11 cellular contexts compared by ENCODE assay signal in the genomic region with DNA sequence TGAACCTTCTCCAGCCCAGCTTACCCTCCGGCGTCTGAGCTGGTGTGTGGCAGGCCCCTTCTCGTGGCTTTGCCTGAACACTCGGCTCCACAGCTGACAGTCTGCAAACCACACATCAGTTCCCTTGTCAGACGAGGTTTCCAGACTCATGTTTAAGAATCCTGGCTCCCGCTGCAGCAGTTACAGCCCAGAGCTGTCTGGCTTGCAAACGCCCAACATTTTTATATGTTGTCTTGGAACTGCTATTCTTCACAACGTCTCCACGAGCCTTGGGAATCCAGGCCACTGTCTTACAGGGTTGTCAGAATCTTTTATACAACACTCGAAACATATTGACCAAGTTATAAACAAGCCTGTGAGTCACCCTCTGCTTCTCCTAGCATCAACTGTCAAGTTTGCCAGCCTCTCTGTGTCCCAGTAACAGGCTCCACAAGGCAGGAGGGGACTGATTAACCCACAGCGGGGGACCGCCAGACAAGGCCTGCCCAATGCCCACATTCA.
DNase-seq lines count a peak whose midpoint lies in the region; ATAC-seq, FAIRE-seq and TF ChIP-seq lines count a peak whose summit lies in the region.
"Had no signal": no experiment of that assay in that cellular context is flagged by ENCODE, and none has a peak within 500 bp of the region (broad histone marks: within the 10 kb centered on the region; RNA-seq: fewer than 3 reads in every experiment).

No MANE protein-coding gene starts in this region.

- H2AFZ ChIP-seq in astrocyte (ENCODE audit: low read depth, low read length): no peak overlapping the region

- H3K27me3 Mint-ChIP-seq in HFFc6 (ENCODE audit: insufficient read depth) (no peaks in the 10 kb centered on the region; the same call in 1 of the 2 replicates), astrocyte (ENCODE audit: low read depth, unreplicated experiment) (no peaks in the 10 kb centered on the region)
- H3K27me3 Mint-ChIP-seq in activated T-helper 2 cell treated with anti-CD3 and anti-CD28 coated beads, Interferon-gamma antibody, Interleukin-2, Interleukin-4, amounts not matched to agents 10 μg/mL and 5 μg/mL and 100 μg/mL, durations not matched to agents 14 hours and 24 hours and 36 hours (ENCODE audit: low read depth): no peaks in the 10 kb centered on the region

- peak overlapping the region; percentile 47 for H3K9ac ChIP-seq in astrocyte (ENCODE audit: low read length)
- peak overlapping the region; percentile 9 to 14 for H3K9ac ChIP-seq in kidney (ENCODE audit: low read length in 2 of 2)
- H3K9ac ChIP-seq in stomach smooth muscle (ENCODE audit: low read length in 2 of 2): no peak overlapping the region

- H3K4me3 ChIP-seq in astrocyte (ENCODE audit: insufficient read depth, low read depth, low read length) (no peak overlapping the region), kidney (ENCODE audit: low read length in 2 of 2) (no peak overlapping the region), stomach smooth muscle (ENCODE audit: low read length in 2 of 2) (peak overlapping the region in 1 of 2 donors; percentile 52)

- H3K27me3 ChIP-seq in astrocyte (ENCODE audit: insufficient read depth, low read length): no peaks in the 10 kb centered on the region
- H3K27me3 ChIP-seq in stomach smooth muscle (ENCODE audit: control insufficient read depth in 1 of 2, insufficient read depth in 2 of 2, low read length in 2 of 2): no peaks in the 10 kb centered on the region

- H3K4me1 ChIP-seq in astrocyte (ENCODE audit: insufficient read depth, low read length) (peaks cover 23% of the 10 kb centered on the region), kidney (ENCODE audit: control insufficient read depth in 1 of 2, insufficient read depth in 1 of 2, low read depth in 1 of 2, low read length in 2 of 2) (peaks cover 19 to 21% of the 10 kb centered on the region in 2 donors), stomach smooth muscle (ENCODE audit: control insufficient read depth, insufficient read depth, low read length) (peaks cover 31% of the 10 kb centered on the region)

- FAIRE-seq in astrocyte (lab: Jason Lieb, UNC): peak; percentile 60
- FAIRE-seq in kidney (lab: Jason Lieb, UNC): no peak

- H3K27ac ChIP-seq in astrocyte (ENCODE audit: low read depth, low read length) (peak overlapping the region; percentile 52), kidney (ENCODE audit: low read depth in 2 of 2, low read length in 2 of 2) (peak overlapping the region; percentile 25 to 57), stomach smooth muscle (ENCODE audit: low read length) (peak overlapping the region; percentile 49)

- no peak overlapping the region for H3K4me3 Mint-ChIP-seq in HFFc6
- H3K4me3 Mint-ChIP-seq in astrocyte (ENCODE audit: unreplicated experiment): peak overlapping the region; percentile 28
- no peak overlapping the region for H3K4me3 Mint-ChIP-seq in activated T-helper 2 cell treated with anti-CD3 and anti-CD28 coated beads, Interferon-gamma antibody, Interleukin-2, Interleukin-4, amounts not matched to agents 10 μg/mL and 5 μg/mL and 100 μg/mL, durations not matched to agents 14 hours and 24 hours and 36 hours (ENCODE audit: low read depth)

- H3K36me3 ChIP-seq in astrocyte (ENCODE audit: insufficient read depth, low read length) (no peaks in the 10 kb centered on the region), kidney (ENCODE audit: control insufficient read depth in 1 of 2, insufficient read depth in 2 of 2, low read length in 2 of 2) (peaks cover 3 to 12% of the 10 kb centered on the region in 2 donors), stomach smooth muscle (ENCODE audit: control insufficient read depth in 2 of 2, insufficient read depth in 2 of 2, low read length in 2 of 2) (no peaks in the 10 kb centered on the region)

- intact Hi-C loops in kidney (cut with DNase I): no loop called here
- intact Hi-C loops in activated T-helper 2 cell treated with anti-CD3 and anti-CD28 coated beads, Interferon-gamma antibody, Interleukin-2, Interleukin-4, amounts not matched to agents 10 μg/mL and 5 μg/mL and 100 μg/mL, durations not matched to agents 14 hours and 24 hours and 36 hours (cut with micrococcal nuclease): no loop called here

- no peak for ATAC-seq in GM21825 (IDR thresholded peaks at IDR 0.05; ENCODE audit: unreplicated experiment)

- H3K4me1 Mint-ChIP-seq in HFFc6 (ENCODE audit: low read depth): peaks cover 26% of the 10 kb centered on the region
- peaks cover 28% of the 10 kb centered on the region for H3K4me1 Mint-ChIP-seq in astrocyte (ENCODE audit: low read depth, unreplicated experiment)
- H3K4me1 Mint-ChIP-seq in activated T-helper 2 cell treated with anti-CD3 and anti-CD28 coated beads, Interferon-gamma antibody, Interleukin-2, Interleukin-4, amounts not matched to agents 10 μg/mL and 5 μg/mL and 100 μg/mL, durations not matched to agents 14 hours and 24 hours and 36 hours (ENCODE audit: low read depth): peaks cover 1% of the 10 kb centered on the region

- H3K36me3 Mint-ChIP-seq in HFFc6 (ENCODE audit: low read depth) (peaks cover 19% of the 10 kb centered on the region), astrocyte (ENCODE audit: low read depth, unreplicated experiment) (peaks cover 19% of the 10 kb centered on the region)
- H3K36me3 Mint-ChIP-seq in activated T-helper 2 cell treated with anti-CD3 and anti-CD28 coated beads, Interferon-gamma antibody, Interleukin-2, Interleukin-4, amounts not matched to agents 10 μg/mL and 5 μg/mL and 100 μg/mL, durations not matched to agents 14 hours and 24 hours and 36 hours (ENCODE audit: low read depth): no peaks in the 10 kb centered on the region

- TF ChIP-seq CTCF in HFFc6 (IDR thresholded peaks at IDR 0.05) (no peak), astrocyte (IDR thresholded peaks at IDR 0.05; ENCODE audit: insufficient read depth, low read depth, low read length) (no peak), kidney (IDR thresholded peaks at IDR 0.05; ENCODE audit: borderline replicate concordance, extremely low read depth, insufficient read depth) (no peak)

- H4K20me1 ChIP-seq in astrocyte (ENCODE audit: insufficient read depth, low read length): peaks cover 27% of the 10 kb centered on the region

- H3K9me3 ChIP-seq in astrocyte (ENCODE audit: insufficient read depth, low read depth, low read length) (no peaks in the 10 kb centered on the region), kidney (ENCODE audit: control insufficient read depth in 1 of 2, low read length in 2 of 2) (no peaks in the 10 kb centered on the region), stomach smooth muscle (ENCODE audit: control insufficient read depth in 2 of 2, low read length in 2 of 2) (no peaks in the 10 kb centered on the region)

- H3K9me3 Mint-ChIP-seq in HFFc6 (no peaks in the 10 kb centered on the region), astrocyte (ENCODE audit: unreplicated experiment) (no peaks in the 10 kb centered on the region)
- H3K9me3 Mint-ChIP-seq in activated T-helper 2 cell treated with anti-CD3 and anti-CD28 coated beads, Interferon-gamma antibody, Interleukin-2, Interleukin-4, amounts not matched to agents 10 μg/mL and 5 μg/mL and 100 μg/mL, durations not matched to agents 14 hours and 24 hours and 36 hours: no peaks in the 10 kb centered on the region

- H3K4me2 ChIP-seq in astrocyte (ENCODE audit: low read length): peak overlapping the region; percentile 72

- peaks cover 79% of the 10 kb centered on the region for H3K79me2 ChIP-seq in astrocyte (ENCODE audit: insufficient read depth, low read length)

- DNase-seq in HFFc6 (peak; percentile 86), astrocyte (ENCODE audit: low read depth) (peak; percentile 91), kidney (peak; percentile 71), DMS79 (lab: John Stamatoyannopoulos, UW) (no peak), T-helper 9 cell (no peak)
- DNase-seq in activated T-helper 2 cell treated with anti-CD3 and anti-CD28 coated beads, Interferon-gamma antibody, Interleukin-2, Interleukin-4, amounts not matched to agents 10 μg/mL and 5 μg/mL and 100 μg/mL, durations not matched to agents 14 hours and 24 hours and 36 hours (ENCODE audit: low spot score): no peak
- DNase-seq: activated CD4-positive, alpha-beta T cell treated with anti-CD3 and anti-CD28 coated beads for 48 hours; central memory CD4-positive, alpha-beta T cell; NCI-H226 had no signal

- H3K27ac Mint-ChIP-seq in HFFc6: no peak overlapping the region
- H3K27ac Mint-ChIP-seq in astrocyte (ENCODE audit: unreplicated experiment): no peak overlapping the region
- H3K27ac Mint-ChIP-seq in activated T-helper 2 cell treated with anti-CD3 and anti-CD28 coated beads, Interferon-gamma antibody, Interleukin-2, Interleukin-4, amounts not matched to agents 10 μg/mL and 5 μg/mL and 100 μg/mL, durations not matched to agents 14 hours and 24 hours and 36 hours: no peak overlapping the region

Comparison
In these comparisons a context has a peak if more than half of its experiments do, and no peak if none do; other contexts are left out.
1. DNase-seq: peak in HFFc6 (single experiment), astrocyte (single experiment) and kidney (single experiment); none in activated T-helper 2 cell treated with anti-CD3 and anti-CD28 coated beads, Interferon-gamma antibody, Interleukin-2, Interleukin-4, amounts not matched to agents 10 μg/mL and 5 μg/mL and 100 μg/mL, durations not matched to agents 14 hours and 24 hours and 36 hours (single experiment), DMS79 (single experiment) and T-helper 9 cell (single experiment).
2. H3K9ac ChIP-seq: peak in astrocyte (single experiment) and kidney (2 of 2); none in stomach smooth muscle (0 of 2).
3. Peak in every context shown above with its lines, with median percentiles within 50 percentile points of each other: H3K27ac ChIP-seq.